Comparison of ENCODE assay signal across 15 cellular contexts in genomic region chr5:116377276-116378006, GRCh38.
DNase-seq lines count a peak whose midpoint lies in the region; ATAC-seq and TF ChIP-seq lines count a peak whose summit lies in the region.
"Had no signal": no experiment of that assay in that cellular context is flagged by ENCODE, and none has a peak within 500 bp of the region (broad histone marks: within the 10 kb centered on the region; RNA-seq: fewer than 3 reads in every experiment).

No MANE protein-coding gene starts in this region.

- no peak overlapping the region for H3K4me3 ChIP-seq in BLaER1
- no peak overlapping the region for H3K4me3 ChIP-seq in neural progenitor cell
- H3K4me3 ChIP-seq: SJSA1 had no signal

- TF ChIP-seq CTCF in glutamatergic neuron (IDR thresholded peaks at IDR 0.05; ENCODE audit: partially characterized antibody, unreplicated experiment) (no peak), neural progenitor cell (IDR thresholded peaks at IDR 0.05) (no peak)

- H4K20me1 ChIP-seq in BLaER1 = no peaks in the 10 kb centered on the region
- H4K20me1 ChIP-seq in neural progenitor cell (ENCODE audit: low read depth) = no peaks in the 10 kb centered on the region

- H3K9me3 ChIP-seq in BLaER1 (0 out of 2 replicates have a peak, but pooled peaks cover 4% of the 10 kb centered on the region), neural progenitor cell (ENCODE audit: low read depth) (no peaks in the 10 kb centered on the region)
- H3K9me3 ChIP-seq: SJSA1 had no signal

- no peaks in the 10 kb centered on the region for H3K79me2 ChIP-seq in neural progenitor cell (ENCODE audit: low read depth)

- H3K4me3 Mint-ChIP-seq in glutamatergic neuron (ENCODE audit: unreplicated experiment) (no peak overlapping the region), neural progenitor cell (no peak overlapping the region)

- no peak overlapping the region for H2AFZ ChIP-seq in neural progenitor cell (replicated peaks)

- H3K4me2 ChIP-seq in BLaER1 (peak overlapping the region; percentile 42), neural progenitor cell (no peak overlapping the region)

- H3K4me1 ChIP-seq in BLaER1 (peaks cover 21% of the 10 kb centered on the region), neural progenitor cell (peaks cover 36% of the 10 kb centered on the region)
- H3K4me1 ChIP-seq: SJSA1 had no signal

- H3K27me3 ChIP-seq in BLaER1 (no peaks in the 10 kb centered on the region), neural progenitor cell (no peaks in the 10 kb centered on the region)
- H3K27me3 ChIP-seq: SJSA1 had no signal

- H3F3A ChIP-seq in neural progenitor cell (ENCODE audit: low read depth) = peaks cover 21% of the 10 kb centered on the region

- H3K36me3 Mint-ChIP-seq in glutamatergic neuron (ENCODE audit: unreplicated experiment) = peaks cover 8% of the 10 kb centered on the region
- peaks cover 2% of the 10 kb centered on the region for H3K36me3 Mint-ChIP-seq in neural progenitor cell

- peak overlapping the region; percentile 100 for H3K27ac Mint-ChIP-seq in glutamatergic neuron (ENCODE audit: unreplicated experiment)
- no peak overlapping the region for H3K27ac Mint-ChIP-seq in neural progenitor cell

- H3K9ac ChIP-seq in BLaER1 (no peak overlapping the region), neural progenitor cell (no peak overlapping the region)

- ATAC-seq in HG03342 (IDR thresholded peaks at IDR 0.05; ENCODE audit: unreplicated experiment) = no peak
- ATAC-seq: Panc1 had no signal

- H3K27ac ChIP-seq in BLaER1 (no peak overlapping the region), neural progenitor cell (no peak overlapping the region)
- H3K27ac ChIP-seq: SJSA1 had no signal

- H3K36me3 ChIP-seq in BLaER1 = peaks cover 3% of the 10 kb centered on the region; the same call in 1 of the 2 replicates
- no peaks in the 10 kb centered on the region for H3K36me3 ChIP-seq in neural progenitor cell
- H3K36me3 ChIP-seq: SJSA1 had no signal

- peaks cover 14% of the 10 kb centered on the region for H3K27me3 Mint-ChIP-seq in glutamatergic neuron (ENCODE audit: unreplicated experiment)
- peaks cover 3% of the 10 kb centered on the region for H3K27me3 Mint-ChIP-seq in neural progenitor cell (ENCODE audit: insufficient read depth, low read depth)

- H3K4me1 Mint-ChIP-seq in glutamatergic neuron (ENCODE audit: low read depth, unreplicated experiment) (peaks cover 61% of the 10 kb centered on the region), neural progenitor cell (peaks cover 41% of the 10 kb centered on the region)

- H3K9me3 Mint-ChIP-seq in glutamatergic neuron (ENCODE audit: unreplicated experiment) = peaks cover 18% of the 10 kb centered on the region
- no peaks in the 10 kb centered on the region for H3K9me3 Mint-ChIP-seq in neural progenitor cell

- DNase-seq in NCI-H146 treated with DMSO at 0.1 percent for 48 hours (lab: John Stamatoyannopoulos, UW; ENCODE audit: unreplicated experiment) (peak; percentile 21), glutamatergic neuron (no peak), pons (ENCODE audit: low spot score) (peak; percentile 39), neural progenitor cell (ENCODE audit: low spot score) (no peak), 8988T (no peak), NCI-H1694 (lab: John Stamatoyannopoulos, UW) (no peak)
- DNase-seq: DMS53, GDM1, Karpas-422, NCI-H187 treated with DMSO at 0.1 percent for 48 hours, NCI-H2107 had no signal

Comparison
In these comparisons a context has a peak if more than half of its experiments do, and no peak if none do; other contexts are left out.
1. DNase-seq: peak in NCI-H146 treated with DMSO at 0.1 percent for 48 hours (single experiment) and pons (single experiment); none in glutamatergic neuron (single experiment), neural progenitor cell (single experiment), 8988T (single experiment) and NCI-H1694 (single experiment).